2 cellular contexts compared by ENCODE assay signal in genomic region chr15:68782589-68783161, GRCh38.
TF ChIP-seq lines count a peak whose summit lies in the region.

No MANE protein-coding gene starts in this region.

TF ChIP-seq in liver, 16 proteins besides CTCF, POLR2A, EP300 and RAD21 (continued from another document):
- TF ChIP-seq MAX (IDR thresholded peaks at IDR 0.05), result no peak
- no peak for TF ChIP-seq JUND (IDR thresholded peaks at IDR 0.05)
- no peak for TF ChIP-seq ZBTB33 (IDR thresholded peaks at IDR 0.05)

TF ChIP-seq in HepG2, 621 proteins besides CTCF, POLR2A, EP300 and RAD21 (continued from another document):
- TF ChIP-seq ZNF350 (CRISPR knock-in tag; IDR thresholded peaks at IDR 0.05; ENCODE audit: borderline replicate concordance, low read depth) (no peak), ZNF646 (CRISPR knock-in tag; IDR thresholded peaks at IDR 0.05) (no peak), TEAD2 (CRISPR knock-in tag; IDR thresholded peaks at IDR 0.05) (no peak), ZNF33A (CRISPR knock-in tag; IDR thresholded peaks at IDR 0.05; ENCODE audit: borderline replicate concordance) (no peak), ZBTB4 (CRISPR knock-in tag; IDR thresholded peaks at IDR 0.05; ENCODE audit: borderline replicate concordance) (no peak), CREBL2 (CRISPR knock-in tag; IDR thresholded peaks at IDR 0.05; ENCODE audit: borderline replicate concordance) (no peak), ZNF512 (CRISPR knock-in tag; IDR thresholded peaks at IDR 0.05) (no peak), ZNF275 (CRISPR knock-in tag; IDR thresholded peaks at IDR 0.05; ENCODE audit: borderline replicate concordance) (no peak), ZNF775 (CRISPR knock-in tag; IDR thresholded peaks at IDR 0.05; ENCODE audit: borderline replicate concordance) (no peak)
TF ChIP-seq in HepG2: peak in this region for 0.
